13 cellular contexts compared by ENCODE assay signal in genomic region chr3:197339841-197340520, GRCh38. TPM values are rescaled to one million over a fixed set of nuclear protein-coding genes. Genes with fewer than 3 reads are reported as not detected.
DNase-seq lines count a peak whose midpoint lies in the region; ATAC-seq, FAIRE-seq and TF ChIP-seq lines count a peak whose summit lies in the region.
"Had no signal": no experiment of that assay in that cellular context is flagged by ENCODE, and none has a peak within 500 bp of the region (broad histone marks: within the 10 kb centered on the region; RNA-seq: fewer than 3 reads in every experiment).

No MANE protein-coding gene starts in this region.

- H3K27me3 Mint-ChIP-seq in astrocyte (ENCODE audit: low read depth, unreplicated experiment): peaks cover 9% of the 10 kb centered on the region
- H3K27me3 Mint-ChIP-seq in activated CD4-positive, alpha-beta T cell treated with anti-CD3 and anti-CD28 coated beads, Interleukin-2, amount 10 ng/mL, durations not matched to agents 7 days and 5 days: peaks cover 4% of the 10 kb centered on the region

- H4K20me1 ChIP-seq in astrocyte (ENCODE audit: insufficient read depth, low read length) (no peaks in the 10 kb centered on the region), MM.1S (ENCODE audit: insufficient read depth, low read length) (no peaks in the 10 kb centered on the region)

- intact Hi-C loops in heart right ventricle (cut with DNase I): no loop called here

- H3K27me3 ChIP-seq in astrocyte (ENCODE audit: insufficient read depth, low read length): no peaks in the 10 kb centered on the region
- H3K27me3 ChIP-seq in heart right ventricle: no peaks in the 10 kb centered on the region
- H3K27me3 ChIP-seq in MM.1S (replicated peaks; ENCODE audit: insufficient read depth, low read length): no peaks in the 10 kb centered on the region
- H3K27me3 ChIP-seq: body of pancreas had no signal

- no peak overlapping the region for H3K4me3 ChIP-seq in astrocyte (ENCODE audit: insufficient read depth, low read depth, low read length)
- H3K4me3 ChIP-seq in heart right ventricle: no peak overlapping the region
- H3K4me3 ChIP-seq in MM.1S (ENCODE audit: low read length): no peak overlapping the region
- H3K4me3 ChIP-seq: body of pancreas, SK-N-MC had no signal

- ATAC-seq in heart right ventricle (peak in 6 of 8 donors; percentile 21 to 54 (median 43)), GM18520 (IDR thresholded peaks at IDR 0.05; ENCODE audit: unreplicated experiment) (no peak), HG03469 (IDR thresholded peaks at IDR 0.05; ENCODE audit: unreplicated experiment) (no peak)
- ATAC-seq: body of pancreas had no signal

- no peaks in the 10 kb centered on the region for H3K79me2 ChIP-seq in astrocyte (ENCODE audit: insufficient read depth, low read length)
- no peaks in the 10 kb centered on the region for H3K79me2 ChIP-seq in MM.1S (ENCODE audit: low read length)

- no peaks in the 10 kb centered on the region for H3K9me3 ChIP-seq in astrocyte (ENCODE audit: insufficient read depth, low read depth, low read length)
- no peaks in the 10 kb centered on the region for H3K9me3 ChIP-seq in heart right ventricle
- no peaks in the 10 kb centered on the region for H3K9me3 ChIP-seq in MM.1S (replicated peaks; ENCODE audit: insufficient read depth, low read length)
- H3K9me3 ChIP-seq: body of pancreas had no signal

- CTCF ChIA-PET in activated CD4-positive, alpha-beta T cell treated with anti-CD3 and anti-CD28 coated beads, Interleukin-2, amount 10 ng/mL, durations not matched to agents 7 days and 5 days (lab: Charles Lee): no interaction called here

- H3K4me1 ChIP-seq in astrocyte (ENCODE audit: insufficient read depth, low read length): peaks cover 4% of the 10 kb centered on the region
- peaks cover 0 to 32% (median 7%) of the 10 kb centered on the region in 9 donors for H3K4me1 ChIP-seq in heart right ventricle
- no peaks in the 10 kb centered on the region for H3K4me1 ChIP-seq in MM.1S (ENCODE audit: low read length)
- H3K4me1 ChIP-seq: body of pancreas had no signal

- H3F3A ChIP-seq in MM.1S (ENCODE audit: insufficient read depth, low read length): no peaks in the 10 kb centered on the region

- H3K36me3 Mint-ChIP-seq in astrocyte (ENCODE audit: low read depth, unreplicated experiment): peaks cover 3% of the 10 kb centered on the region
- no peaks in the 10 kb centered on the region for H3K36me3 Mint-ChIP-seq in activated CD4-positive, alpha-beta T cell treated with anti-CD3 and anti-CD28 coated beads, Interleukin-2, amount 10 ng/mL, durations not matched to agents 7 days and 5 days (ENCODE audit: low read depth)
- H3K36me3 Mint-ChIP-seq: naive B cell had no signal

- no peaks in the 10 kb centered on the region for H3K9me2 ChIP-seq in MM.1S (replicated peaks; ENCODE audit: insufficient read depth, low read length)

- peak overlapping the region; percentile 66 for H3K27ac Mint-ChIP-seq in astrocyte (ENCODE audit: unreplicated experiment)
- no peak overlapping the region for H3K27ac Mint-ChIP-seq in activated CD4-positive, alpha-beta T cell treated with anti-CD3 and anti-CD28 coated beads, Interleukin-2, amount 10 ng/mL, durations not matched to agents 7 days and 5 days
- H3K27ac Mint-ChIP-seq: naive B cell had no signal

- DNase-seq in HK-2 (ENCODE audit: unreplicated experiment): peak; percentile 66
- peak; percentile 29 for DNase-seq in astrocyte (ENCODE audit: low read depth)
- DNase-seq in heart right ventricle: no peak
- peak; percentile 67 for DNase-seq in retina
- no peak for DNase-seq in activated CD4-positive, alpha-beta T cell treated with anti-CD3 and anti-CD28 coated beads, Interleukin-2, amount 10 ng/mL, durations not matched to agents 7 days and 5 days
- DNase-seq in MM.1S: no peak
- DNase-seq: DMS153, naive B cell, NCI-H187 treated with DMSO at 0.1 percent for 48 hours had no signal

- FAIRE-seq in astrocyte (lab: Jason Lieb, UNC): no peak

- POLR2A ChIA-PET in activated CD4-positive, alpha-beta T cell treated with anti-CD3 and anti-CD28 coated beads, Interleukin-2, amount 10 ng/mL, durations not matched to agents 7 days and 5 days (lab: Charles Lee): no interaction called here

- no peaks in the 10 kb centered on the region for H3K9me3 Mint-ChIP-seq in astrocyte (ENCODE audit: unreplicated experiment)
- no peaks in the 10 kb centered on the region for H3K9me3 Mint-ChIP-seq in activated CD4-positive, alpha-beta T cell treated with anti-CD3 and anti-CD28 coated beads, Interleukin-2, amount 10 ng/mL, durations not matched to agents 7 days and 5 days
- H3K9me3 Mint-ChIP-seq: naive B cell had no signal

- no peak overlapping the region for H3K9ac ChIP-seq in astrocyte (ENCODE audit: low read length)
- no peak overlapping the region for H3K9ac ChIP-seq in MM.1S (ENCODE audit: low read length)

- H3K4me2 ChIP-seq in astrocyte (ENCODE audit: low read length): peak overlapping the region; percentile 9
- no peak overlapping the region for H3K4me2 ChIP-seq in MM.1S (ENCODE audit: low read depth, low read length)

- peaks cover 24% of the 10 kb centered on the region for H3K4me1 Mint-ChIP-seq in astrocyte (ENCODE audit: low read depth, unreplicated experiment)
- no peaks in the 10 kb centered on the region for H3K4me1 Mint-ChIP-seq in activated CD4-positive, alpha-beta T cell treated with anti-CD3 and anti-CD28 coated beads, Interleukin-2, amount 10 ng/mL, durations not matched to agents 7 days and 5 days
- H3K4me1 Mint-ChIP-seq: naive B cell had no signal

- 42 to 47% methylated on average over 12 of the region's 12 CpGs for WGBS in heart right ventricle, 2 donors

- no peak for TF ChIP-seq CTCF in astrocyte (IDR thresholded peaks at IDR 0.05; ENCODE audit: insufficient read depth, low read depth, low read length)
- no peak for TF ChIP-seq CTCF in heart right ventricle (IDR thresholded peaks at IDR 0.05)
- TF ChIP-seq CTCF in MM.1S (IDR thresholded peaks at IDR 0.05; ENCODE audit: low read length): no peak

- H2AFZ ChIP-seq in astrocyte (ENCODE audit: low read depth, low read length) (peak overlapping the region; percentile 65), MM.1S (ENCODE audit: low read length) (no peak overlapping the region)

- H3K27ac ChIP-seq in astrocyte (ENCODE audit: low read depth, low read length) (no peak overlapping the region), heart right ventricle (peak overlapping the region in 1 of 10 donors; percentile 15), MM.1S (ENCODE audit: low read length) (no peak overlapping the region)
- H3K27ac ChIP-seq: body of pancreas, SK-N-MC had no signal

- H3K36me3 ChIP-seq in astrocyte (ENCODE audit: insufficient read depth, low read length) (no peaks in the 10 kb centered on the region), heart right ventricle (no peaks in the 10 kb centered on the region), MM.1S (replicated peaks; ENCODE audit: insufficient read depth, low read length) (no peaks in the 10 kb centered on the region)

- H3K4me3 Mint-ChIP-seq in astrocyte (ENCODE audit: unreplicated experiment): no peak overlapping the region
- no peak overlapping the region for H3K4me3 Mint-ChIP-seq in activated CD4-positive, alpha-beta T cell treated with anti-CD3 and anti-CD28 coated beads, Interleukin-2, amount 10 ng/mL, durations not matched to agents 7 days and 5 days
- H3K4me3 Mint-ChIP-seq: naive B cell had no signal

RNA-seq across cellular contexts. Expression of gene DLG1, which starts 41.6 kb away (rescaled TPM):
- 161 and 210 TPM in 2 replicates for total RNA-seq in astrocyte
- 10 to 100 TPM; 29.0 to 97.4 (median 57.6) TPM for total RNA-seq in heart right ventricle
- 10 to 100 TPM; 20.7 to 42.5 TPM for polyA plus RNA-seq in heart right ventricle
- 10 to 100 TPM; 72.2 to 81.6 TPM for total RNA-seq in activated CD4-positive, alpha-beta T cell treated with anti-CD3 and anti-CD28 coated beads, Interleukin-2, amount 10 ng/mL, durations not matched to agents 7 days and 5 days

Comparison
In these comparisons a context has a peak if more than half of its experiments do, and no peak if none do; other contexts are left out.
1. DNase-seq: peak in HK-2 (single experiment), astrocyte (single experiment) and retina (single experiment); none in heart right ventricle (0 of 2), activated CD4-positive, alpha-beta T cell treated with anti-CD3 and anti-CD28 coated beads, Interleukin-2, amount 10 ng/mL, durations not matched to agents 7 days and 5 days (single experiment) and MM.1S (single experiment).
2. ATAC-seq: peak in heart right ventricle (6 of 8); none in GM18520 (single experiment) and HG03469 (single experiment).